26 cellular contexts compared by ENCODE assay signal in the genomic region with DNA sequence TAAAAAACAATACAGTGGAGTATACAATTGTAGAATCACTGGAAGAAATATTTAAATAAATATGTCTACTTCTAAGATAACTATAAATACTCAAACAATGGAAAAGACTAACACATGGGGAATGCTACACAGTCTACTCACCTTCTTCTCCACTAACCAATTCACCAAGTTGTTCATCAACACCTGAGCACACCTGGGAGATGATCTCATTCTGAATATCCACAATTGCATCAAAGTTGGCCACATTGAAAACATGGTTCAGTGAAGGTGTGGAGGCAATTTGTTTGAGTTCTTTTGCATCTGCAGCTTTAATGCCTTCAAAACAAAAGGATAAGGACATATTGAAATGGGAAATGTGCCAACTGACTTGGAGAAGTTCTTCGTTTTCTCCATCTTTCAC.
"Had no signal": no experiment of that assay in that cellular context is flagged by ENCODE, and none has a peak within 500 bp of the region (broad histone marks: within the 10 kb centered on the region; RNA-seq: fewer than 3 reads in every experiment).

No MANE protein-coding gene starts in this region.

- H3K9me3 ChIP-seq: colonic mucosa, esophagus squamous epithelium, gastrocnemius medialis, left lung, neutrophil, prostate gland, thyroid gland, vagina had no signal

- H3K27me3 ChIP-seq: colonic mucosa, esophagus squamous epithelium, gastrocnemius medialis, left lung, right atrium auricular region, stomach, thyroid gland, vagina had no signal

- FAIRE-seq: kidney had no signal

- H3K36me3 Mint-ChIP-seq: natural killer cell had no signal

- H3K9me3 Mint-ChIP-seq: dendritic cell treated with granulocyte-macrophage colony-stimulating factor and Interleukin-4, amounts not matched to agents 40 ng/mL and 50 ng/mL, for 4 days; endodermal cell had no signal

- H3K27ac Mint-ChIP-seq: dendritic cell treated with granulocyte-macrophage colony-stimulating factor and Interleukin-4, amounts not matched to agents 40 ng/mL and 50 ng/mL, for 4 days; endodermal cell; natural killer cell had no signal

- H3K4me3 Mint-ChIP-seq: dendritic cell treated with granulocyte-macrophage colony-stimulating factor and Interleukin-4, amounts not matched to agents 40 ng/mL and 50 ng/mL, for 4 days; endodermal cell; natural killer cell had no signal

- DNase-seq: colonic mucosa; effector CD8-positive, alpha-beta T cell; endodermal cell; erythroblast; esophagus squamous epithelium; gastrocnemius medialis; head of caudate nucleus; kidney; left cardiac atrium; left lung; natural killer cell; stimulated activated CD4-positive, alpha-beta T cell treated with anti-CD3 and anti-CD28 coated beads, Interleukin-12 subunit alpha, Interleukin-12 subunit beta, amount 100 ng/mL, for 4 hours; stimulated activated CD4-positive, alpha-beta T cell treated with anti-CD3 and anti-CD28 coated beads, Interleukin-1b, Interleukin-23, amount 100 ng/mL, for 48 hours; stimulated activated CD4-positive, alpha-beta T cell treated with anti-CD3 and anti-CD28 coated beads, Interleukin-4, amount 100 ng/mL, for 1 hour; stimulated activated CD8-positive, alpha-beta memory T cell treated with anti-CD3 and anti-CD28 coated beads, Interleukin-4, amount 100 ng/mL, for 48 hours; stimulated activated naive CD4-positive, alpha-beta T cell treated with Interleukin-2 at 50 U/mL for 16 hours; stomach; thyroid gland; trophoblast cell had no signal

- H3K4me1 Mint-ChIP-seq: endodermal cell, natural killer cell had no signal

- H3K4me1 ChIP-seq: colonic mucosa, esophagus squamous epithelium, gastrocnemius medialis, left lung, prostate gland, right atrium auricular region, stomach, thyroid gland had no signal

- H3K27ac ChIP-seq: colonic mucosa, esophagus squamous epithelium, gastrocnemius medialis, left lung, neutrophil, prostate gland, right atrium auricular region, stomach, thyroid gland, vagina had no signal

- ATAC-seq: gastrocnemius medialis, left cardiac atrium, left lung, natural killer cell, sciatic nerve had no signal

- H3K4me2 ChIP-seq: smooth muscle cell had no signal

- H3K4me3 ChIP-seq: colonic mucosa, esophagus squamous epithelium, gastrocnemius medialis, left lung, prostate gland, right atrium auricular region, smooth muscle cell, stomach, thyroid gland, vagina had no signal

- H3K36me3 ChIP-seq: colonic mucosa, gastrocnemius medialis, left lung, neutrophil, prostate gland, right atrium auricular region, thyroid gland had no signal
